1 cellular context compared by ENCODE assay signal in genomic region chr1:70043806-70044205, GRCh38.
A peak's percentile ranks its signal among the peaks of the same experiment; 100 is the strongest.
TF ChIP-seq lines count a peak whose summit lies in the region.

No MANE protein-coding gene starts in this region.

TF ChIP-seq in K562, 482 proteins besides CTCF, POLR2A, EP300 and RAD21 (continued from another document):
- no peak for TF ChIP-seq ATF3 (IDR thresholded peaks at IDR 0.05)
- no peak for TF ChIP-seq ATF3 (CRISPR knock-in tag; conservative IDR thresholded peaks at IDR 0.05)
- no peak for TF ChIP-seq RHOXF2B (CRISPR knock-in tag; conservative IDR thresholded peaks at IDR 0.05)
- TF ChIP-seq PRPF4 (IDR thresholded peaks at IDR 0.05; ENCODE audit: insufficient read depth, low read depth, low read length, poor library complexity, severe bottlenecking) = no peak
- TF ChIP-seq ASH1L (IDR thresholded peaks at IDR 0.05; ENCODE audit: borderline replicate concordance, low read depth, partially characterized antibody) = no peak
- peak; percentile 53; the same call in 1 of the 2 replicates for TF ChIP-seq BCL6 (CRISPR knock-in tag; IDR thresholded peaks at IDR 0.05)
- TF ChIP-seq XRCC5 (IDR thresholded peaks at IDR 0.05; ENCODE audit: low read depth, low read length) = no peak
- TF ChIP-seq HIVEP1 (CRISPR knock-in tag; IDR thresholded peaks at IDR 0.05) = peak; percentile 10; the same call in 1 of the 2 replicates
- TF ChIP-seq HDAC6 (IDR thresholded peaks at IDR 0.05; ENCODE audit: low read depth, low read length) = no peak
- no peak for TF ChIP-seq SMARCA4 (IDR thresholded peaks at IDR 0.05)
- TF ChIP-seq ZBTB12 (CRISPR knock-in tag; IDR thresholded peaks at IDR 0.05) = 0 out of 2 replicates have a peak, but pooled peaks have one; percentile 19
- 0 out of 2 replicates have a peak, but pooled peaks have one; percentile 45 for TF ChIP-seq ZNF76 (CRISPR knock-in tag; IDR thresholded peaks at IDR 0.05; ENCODE audit: borderline replicate concordance)
- no peak for TF ChIP-seq MEF2A (IDR thresholded peaks at IDR 0.05; ENCODE audit: control insufficient read depth, low read depth, low read length)
- TF ChIP-seq NR2C1 (IDR thresholded peaks at IDR 0.05) = no peak
- TF ChIP-seq NR2C1 (tag; IDR thresholded peaks at IDR 0.05) = 0 out of 2 replicates have a peak, but pooled peaks have one; percentile 27
- TF ChIP-seq ZNF197 (CRISPR knock-in tag; IDR thresholded peaks at IDR 0.05; ENCODE audit: low read depth) = 0 out of 2 replicates have a peak, but pooled peaks have one; percentile 25
- TF ChIP-seq CBFA2T2 (conservative IDR thresholded peaks at IDR 0.05) = no peak
- peak; percentile 62; the same call in 1 of the 2 replicates for TF ChIP-seq ZNF449 (CRISPR knock-in tag; IDR thresholded peaks at IDR 0.05)
- TF ChIP-seq ZNF274 (IDR thresholded peaks at IDR 0.05; ENCODE audit: borderline replicate concordance, low read depth, low read length) = no peak
- TF ChIP-seq MECOM (CRISPR knock-in tag; IDR thresholded peaks at IDR 0.05) = no peak; the same call in 1 of the 2 replicates
- TF ChIP-seq DNMT1 (IDR thresholded peaks at IDR 0.05) = no peak
- TF ChIP-seq ZNF146 (CRISPR knock-in tag; IDR thresholded peaks at IDR 0.05; ENCODE audit: unreplicated experiment) = no peak
- TF ChIP-seq SMAD4 (CRISPR knock-in tag; conservative IDR thresholded peaks at IDR 0.05) = peak; percentile 76
- TF ChIP-seq NR0B1 (IDR thresholded peaks at IDR 0.05; ENCODE audit: partially characterized antibody) = no peak
- TF ChIP-seq ZNF3 (CRISPR knock-in tag; IDR thresholded peaks at IDR 0.05) = no peak
- no peak for TF ChIP-seq PHB2 (IDR thresholded peaks at IDR 0.05; ENCODE audit: low read depth)
- peak; percentile 83 for TF ChIP-seq L3MBTL2 (IDR thresholded peaks at IDR 0.05)
- TF ChIP-seq GMEB1 (CRISPR knock-in tag; IDR thresholded peaks at IDR 0.05) = 0 out of 2 replicates have a peak, but pooled peaks have one; percentile 29
- peak; percentile 56; the same call in 1 of the 2 replicates for TF ChIP-seq KLF6 (CRISPR knock-in tag; IDR thresholded peaks at IDR 0.05; ENCODE audit: borderline replicate concordance)
- TF ChIP-seq ZNF398 (CRISPR knock-in tag; IDR thresholded peaks at IDR 0.05) = no peak
TF ChIP-seq in K562: peak in this region for 42.
